Comparison of ENCODE assay signal across 9 cellular contexts in the genomic region with DNA sequence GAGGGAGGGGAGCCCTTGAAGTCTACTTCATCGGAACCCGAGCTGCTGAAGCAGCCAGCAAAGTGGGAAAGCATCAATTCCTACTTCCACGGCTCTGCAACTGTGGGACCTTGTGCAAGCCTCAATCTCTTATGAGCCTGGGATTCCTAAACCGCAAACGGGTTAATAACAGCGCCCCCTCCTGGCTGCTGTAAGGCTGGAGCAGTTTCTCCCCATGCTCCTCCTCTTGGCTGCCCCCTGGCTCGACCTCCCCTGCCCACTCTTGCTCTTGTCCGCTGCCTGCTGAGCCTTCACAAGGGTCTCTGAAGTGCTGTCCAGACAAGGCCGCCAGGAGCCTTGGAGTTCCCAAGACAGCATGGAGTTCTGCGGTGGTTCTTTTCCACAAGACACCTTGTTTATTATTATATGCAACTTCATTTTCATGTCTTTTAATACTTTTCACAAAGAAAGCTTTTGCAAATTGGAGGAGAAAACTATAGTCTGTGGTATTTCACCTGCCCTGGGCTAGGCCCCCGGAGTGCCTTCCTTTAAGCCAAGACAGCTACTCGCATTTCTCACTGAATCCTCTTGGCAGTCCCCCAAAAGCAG.
A peak's percentile ranks its signal among the peaks of the same experiment; 100 is the strongest.
DNase-seq lines count a peak whose midpoint lies in the region; ATAC-seq and TF ChIP-seq lines count a peak whose summit lies in the region.
"Had no signal": no experiment of that assay in that cellular context is flagged by ENCODE, and none has a peak within 500 bp of the region (broad histone marks: within the 10 kb centered on the region; RNA-seq: fewer than 3 reads in every experiment).

No MANE protein-coding gene starts in this region.

- H3K27ac Mint-ChIP-seq in MCF 10A (ENCODE audit: low read depth, unreplicated experiment) (no peak overlapping the region), T-cell (no peak overlapping the region)

- H3K27me3 ChIP-seq in breast epithelium = peaks cover 0 to 6% of the 10 kb centered on the region in 2 donors

- no peaks in the 10 kb centered on the region for H3K9me3 ChIP-seq in breast epithelium

- H3K4me3 ChIP-seq in breast epithelium = no peak overlapping the region
- H3K4me3 ChIP-seq in fibroblast of pulmonary artery (replicated peaks; ENCODE audit: low read depth, low read length) = no peak overlapping the region

- intact Hi-C loops in MCF 10A (cut with micrococcal nuclease) = loop anchor here (1.0 kb wide), 1 partner anchor 112 kb away; no protein-coding TSS in a partner anchor
- intact Hi-C loops in breast epithelium (cut with DNase I; ENCODE audit: low total_unique reads) = no loop called here

- ATAC-seq in T-cell (replicated peaks in 1 of 4) = no peak
- ATAC-seq in activated CD4-positive, CD25-positive, alpha-beta regulatory T cell treated with anti-CD3 and anti-CD28 coated beads, Interleukin-2, amount 50 U/mL, for 24 hours = no peak

- DNase-seq in MCF 10A (ENCODE audit: unreplicated experiment) (peak; percentile 59), breast epithelium (ENCODE audit: low spot score in 2 of 2) (no peak), NAMALWA (ENCODE audit: low spot score) (peak; percentile 50), fibroblast of pulmonary artery (ENCODE audit: low read depth) (peak; percentile 45), T-cell (no peak), DMS114 treated with DMSO at 0.1 percent for 48 hours (lab: John Stamatoyannopoulos, UW; ENCODE audit: unreplicated experiment) (no peak)
- peak; percentile 48 for DNase-seq in stimulated activated CD8-positive, alpha-beta memory T cell treated with anti-CD3 and anti-CD28 coated beads, Interleukin-4, amount 100 ng/mL, for 48 hours

- no peaks in the 10 kb centered on the region for H3K9me3 Mint-ChIP-seq in MCF 10A (ENCODE audit: unreplicated experiment)
- H3K9me3 Mint-ChIP-seq in T-cell = no peaks in the 10 kb centered on the region

- H3K36me3 ChIP-seq in breast epithelium = no peaks in the 10 kb centered on the region

- H3K4me3 Mint-ChIP-seq in MCF 10A (ENCODE audit: unreplicated experiment) = no peak overlapping the region
- no peak overlapping the region for H3K4me3 Mint-ChIP-seq in T-cell

- no peak for TF ChIP-seq POLR2A in breast epithelium (IDR thresholded peaks at IDR 0.05)

- POLR2A ChIA-PET in MCF 10A (lab: Yijun Ruan, JAX) = no interaction called here
- POLR2A ChIA-PET in T-cell (lab: Charles Lee) = no interaction called here

- no peaks in the 10 kb centered on the region for H3K4me1 ChIP-seq in breast epithelium

- H3K27me3 Mint-ChIP-seq in MCF 10A (ENCODE audit: insufficient read depth, unreplicated experiment) (peaks cover 47% of the 10 kb centered on the region), T-cell (peaks cover 4 to 6% of the 10 kb centered on the region in 2 donors)

- CTCF ChIA-PET in MCF 10A (lab: Yijun Ruan, JAX) (interaction anchor here (0.6 to 1.6 kb wide), 4 partner anchors 17 to 406 kb away, joined by 3 to 4 read pairs (median 3); no protein-coding TSS in a partner anchor), T-cell (lab: Charles Lee) (no interaction called here)

- no peak for TF ChIP-seq CTCF in MCF 10A (IDR thresholded peaks at IDR 0.05; ENCODE audit: unreplicated experiment)
- no peak for TF ChIP-seq CTCF in breast epithelium (IDR thresholded peaks at IDR 0.05)
- peak; percentile 49 for TF ChIP-seq CTCF in fibroblast of pulmonary artery (IDR thresholded peaks at IDR 0.05; ENCODE audit: low read length, missing control alignments)

- H3K4me1 Mint-ChIP-seq in MCF 10A (ENCODE audit: insufficient read depth, unreplicated experiment) (no peaks in the 10 kb centered on the region), T-cell (no peaks in the 10 kb centered on the region)

- no TSS peak for BruUV-seq in MCF 10A (replicated peaks; lab: Mats Ljungman, UMichigan)

- H3K36me3 Mint-ChIP-seq in MCF 10A (ENCODE audit: insufficient read depth, unreplicated experiment) (no peaks in the 10 kb centered on the region), T-cell (no peaks in the 10 kb centered on the region)

- H3K27ac ChIP-seq in breast epithelium = no peak overlapping the region
- H3K27ac ChIP-seq: RWPE1 had no signal

Comparison
In these comparisons a context has a peak if more than half of its experiments do, and no peak if none do; other contexts are left out.
1. DNase-seq: peak in MCF 10A (single experiment), NAMALWA (single experiment), fibroblast of pulmonary artery (single experiment) and stimulated activated CD8-positive, alpha-beta memory T cell treated with anti-CD3 and anti-CD28 coated beads, Interleukin-4, amount 100 ng/mL, for 48 hours (single experiment); none in breast epithelium (0 of 2), T-cell (0 of 34) and DMS114 treated with DMSO at 0.1 percent for 48 hours (single experiment).